In genomic region chr16:84618428-84619102, GRCh38 we compare ENCODE assay signal across 9 cellular contexts. TPM values are rescaled to one million over a fixed set of nuclear protein-coding genes. Genes with fewer than 3 reads are reported as not detected.
A peak's percentile ranks its signal among the peaks of the same experiment; 100 is the strongest.
DNase-seq lines count a peak whose midpoint lies in the region; ATAC-seq and TF ChIP-seq lines count a peak whose summit lies in the region.
"Had no signal": no experiment of that assay in that cellular context is flagged by ENCODE, and none has a peak within 500 bp of the region (broad histone marks: within the 10 kb centered on the region; RNA-seq: fewer than 3 reads in every experiment).

No MANE protein-coding gene starts in this region.

- H3K4me1 ChIP-seq in mesenchymal stem cell (ENCODE audit: control insufficient read depth, insufficient read depth, low read depth, low read length), result peaks cover 32% of the 10 kb centered on the region

- H3K79me1 ChIP-seq in mesenchymal stem cell (replicated peaks; ENCODE audit: low read length, poor library complexity, severe bottlenecking), result peaks cover 2% of the 10 kb centered on the region

- no peaks in the 10 kb centered on the region for H3K27me3 ChIP-seq in mesenchymal stem cell (ENCODE audit: control insufficient read depth in 1 of 2, insufficient read depth in 1 of 2, low read length in 2 of 2)

- H3K4me2 ChIP-seq in mesenchymal stem cell (ENCODE audit: low read length, poor library complexity, severe bottlenecking), result peak overlapping the region; percentile 46

- H3K36me3 ChIP-seq in mesenchymal stem cell (ENCODE audit: control insufficient read depth in 1 of 2, insufficient read depth in 2 of 2, low read depth in 1 of 2, low read length in 2 of 2), result peaks cover 8 to 14% of the 10 kb centered on the region in 2 experiments
- H3K36me3 ChIP-seq: BLaER1 had no signal

- H2AK5ac ChIP-seq in mesenchymal stem cell (ENCODE audit: low read length, severe bottlenecking), result no peak overlapping the region

- TF ChIP-seq CTCF in cardiac fibroblast (IDR thresholded peaks at IDR 0.05; ENCODE audit: low read depth, low read length), result peak; percentile 20

- peak overlapping the region; percentile 62 for H4K8ac ChIP-seq in mesenchymal stem cell (ENCODE audit: low read length)

- H3K27ac ChIP-seq in mesenchymal stem cell (ENCODE audit: low read length, poor library complexity, severe bottlenecking), result peak overlapping the region; percentile 97

- ATAC-seq in left lobe of liver (no peak), GM21737 (IDR thresholded peaks at IDR 0.05; ENCODE audit: unreplicated experiment) (no peak)

- H2BK5ac ChIP-seq in mesenchymal stem cell (ENCODE audit: low read depth, low read length, poor library complexity, severe bottlenecking), result peak overlapping the region; percentile 92

- no peaks in the 10 kb centered on the region for H3K9me3 ChIP-seq in mesenchymal stem cell (ENCODE audit: control insufficient read depth, low read length)
- H3K9me3 ChIP-seq: BLaER1 had no signal

- H4K91ac ChIP-seq in mesenchymal stem cell (ENCODE audit: low read length), result peak overlapping the region; percentile 84

- WGBS in mesenchymal stem cell, result under 1% methylated on average over 9 of the region's 9 CpGs

- H2BK15ac ChIP-seq in mesenchymal stem cell (ENCODE audit: low read depth, poor library complexity, severe bottlenecking), result peak overlapping the region; percentile 13

- peak overlapping the region; percentile 87 for H2BK120ac ChIP-seq in mesenchymal stem cell (ENCODE audit: low read depth, low read length)

- H3K18ac ChIP-seq in mesenchymal stem cell (ENCODE audit: low read depth in 1 of 2, low read length in 2 of 2), result peak overlapping the region; percentile 52 to 84

- peak overlapping the region; percentile 47 to 49 for H3K4ac ChIP-seq in mesenchymal stem cell (ENCODE audit: low read depth in 1 of 2, low read length in 2 of 2)

- no peak overlapping the region for H2AFZ ChIP-seq in mesenchymal stem cell (ENCODE audit: low read depth, low read length)

- H3K9ac ChIP-seq in mesenchymal stem cell (ENCODE audit: low read length), result peak overlapping the region; percentile 72

- H3K14ac ChIP-seq in mesenchymal stem cell (ENCODE audit: low read length in 2 of 2), result no peak overlapping the region

- H3K4me3 ChIP-seq in cardiac fibroblast (replicated peaks in 1 of 2; ENCODE audit: low read depth in 2 of 2, low read length in 2 of 2) (peak overlapping the region; percentile 17 to 68), mesenchymal stem cell (ENCODE audit: insufficient read depth in 1 of 2, low read depth in 1 of 2, low read length in 2 of 2) (peak overlapping the region in 1 of 2 experiments; percentile 57)

- DNase-seq in DMS53 (lab: John Stamatoyannopoulos, UW) (peak; percentile 55), DMS53 treated with DMSO at 0.1 percent for 48 hours (lab: John Stamatoyannopoulos, UW; ENCODE audit: unreplicated experiment) (no peak), NCI-H460 (ENCODE audit: extremely low read depth, low read depth) (peak; percentile 57), cardiac fibroblast (ENCODE audit: low read depth in 2 of 2) (peak; percentile 94 to 96), mesenchymal stem cell (peak; percentile 97), left lobe of liver (ENCODE audit: low spot score) (no peak), hippocampal formation (lab: John Stamatoyannopoulos, UW) (no peak)

- H3K23ac ChIP-seq in mesenchymal stem cell (ENCODE audit: low read length in 2 of 2), result no peak overlapping the region

- peak overlapping the region; percentile 45 to 75 for H2BK12ac ChIP-seq in mesenchymal stem cell (ENCODE audit: low read length in 2 of 2)

RNA-seq across cellular contexts. Expression of gene COTL1, which starts 0.7 kb away (rescaled TPM):
- total RNA-seq in NCI-H460 (2014; rRNA removed; shearing (Covaris generic)), result 34.6 and 46.3 TPM in 2 replicates
- 23.6 and 35.3 TPM in 2 replicates for polyA plus RNA-seq in NCI-H460 (2014; cell fraction: nucleus; rRNA removed)
- 264 TPM for polyA plus RNA-seq in mesenchymal stem cell (2013, experiment 1 of 2)
- polyA plus RNA-seq in mesenchymal stem cell (2013, experiment 2 of 2), result 251 TPM
- 15.9 TPM for total RNA-seq in left lobe of liver

RNA-seq across cellular contexts. Expression of gene KLHL36, which starts 29.7 kb away (rescaled TPM):
- 22.2 and 23.5 TPM in 2 replicates for total RNA-seq in NCI-H460 (2014; rRNA removed; shearing (Covaris generic))
- 37.6 and 48.1 TPM in 2 replicates for polyA plus RNA-seq in NCI-H460 (2014; cell fraction: nucleus; rRNA removed)
- polyA plus RNA-seq in mesenchymal stem cell (2013, experiment 1 of 2), result 19.3 TPM
- 18.4 TPM for polyA plus RNA-seq in mesenchymal stem cell (2013, experiment 2 of 2)
- 26.8 TPM for total RNA-seq in left lobe of liver

Comparison
In these comparisons a context has a peak if more than half of its experiments do, and no peak if none do; other contexts are left out.
1. DNase-seq: peak in DMS53 (single experiment), NCI-H460 (single experiment), cardiac fibroblast (2 of 2) and mesenchymal stem cell (single experiment); none in DMS53 treated with DMSO at 0.1 percent for 48 hours (single experiment), left lobe of liver (single experiment) and hippocampal formation (0 of 2).